In genomic region chr19:1064661-1065605, GRCh38 we compare ENCODE assay signal across 1 cellular context.
A peak's percentile ranks its signal among the peaks of the same experiment; 100 is the strongest.
TF ChIP-seq lines count a peak whose summit lies in the region.

No MANE protein-coding gene starts in this region.

TF ChIP-seq in endothelial cell of umbilical vein, 7 proteins besides CTCF, POLR2A, EP300 and RAD21:
- TF ChIP-seq GATA2 (IDR thresholded peaks at IDR 0.05; ENCODE audit: insufficient read depth, insufficient read length, low read depth, low read length), result no peak
- no peak for TF ChIP-seq MYC (IDR thresholded peaks at IDR 0.05; ENCODE audit: low read depth, low read length)
- TF ChIP-seq EZH2 (IDR thresholded peaks at IDR 0.05; ENCODE audit: borderline replicate concordance, low read depth, low read length, severe bottlenecking), result no peak
- TF ChIP-seq FOS (IDR thresholded peaks at IDR 0.05; ENCODE audit: borderline replicate concordance, insufficient read depth, low read length), result no peak
- peak; percentile 52 for TF ChIP-seq POLR2AphosphoS5 (IDR thresholded peaks at IDR 0.05; ENCODE audit: insufficient read depth, low read depth, low read length)
- TF ChIP-seq JUN (IDR thresholded peaks at IDR 0.05; ENCODE audit: borderline replicate concordance, insufficient read depth, insufficient read length, low read depth), result no peak
- TF ChIP-seq MAX (IDR thresholded peaks at IDR 0.05; ENCODE audit: insufficient read depth, insufficient read length), result peak; percentile 69
TF ChIP-seq in endothelial cell of umbilical vein: peak in this region for 2.
